17 cellular contexts compared by ENCODE assay signal in genomic region chr14:33668066-33668465, GRCh38.
DNase-seq lines count a peak whose midpoint lies in the region; TF ChIP-seq lines count a peak whose summit lies in the region.
"Had no signal": no experiment of that assay in that cellular context is flagged by ENCODE, and none has a peak within 500 bp of the region (broad histone marks: within the 10 kb centered on the region; RNA-seq: fewer than 3 reads in every experiment).

No MANE protein-coding gene starts in this region.

- no peaks in the 10 kb centered on the region for H3K9me3 ChIP-seq in GM23248 (ENCODE audit: low read depth)

- no peak overlapping the region for H3K9ac ChIP-seq in GM23248

- in situ Hi-C loops in GM23248 (cut with MboI), result no loop called here

- no peak overlapping the region for H3K4me2 ChIP-seq in GM23248 (ENCODE audit: unreplicated experiment)

- no peak overlapping the region for H2AFZ ChIP-seq in GM23248

- no peaks in the 10 kb centered on the region for H3K9me2 ChIP-seq in GM23248 (ENCODE audit: insufficient read depth)

- H3K4me3 ChIP-seq in GM23248, result no peak overlapping the region
- H3K4me3 ChIP-seq in fibroblast of mammary gland (ENCODE audit: control insufficient read depth, low read depth, low read length), result no peak overlapping the region

- H3K27me3 ChIP-seq in GM23248 (replicated peaks; ENCODE audit: insufficient read depth), result no peaks in the 10 kb centered on the region

- H3K4me1 ChIP-seq in GM23248 (ENCODE audit: insufficient read depth), result 0 out of 2 replicates have a peak, but pooled peaks cover 4% of the 10 kb centered on the region

- WGBS in GM23248 (ENCODE audit: low coverage in 1 of 2, low lambda C conversion rate in 2 of 2, missing lambda C conversion rate in 2 of 2), 2 experiments, result 66 to 72% methylated on average over 4 of the region's 4 CpGs

- H4K20me1 ChIP-seq in GM23248 (ENCODE audit: insufficient read depth), result no peaks in the 10 kb centered on the region

- DNase-seq in A172 (ENCODE audit: low spot score) (peak; percentile 47), GM23248 (peak; percentile 48), RPMI7951 (ENCODE audit: low read depth) (peak; percentile 46), fibroblast of mammary gland (ENCODE audit: low read depth) (peak; percentile 62), activated T-cell treated with anti-CD3 and anti-CD28 coated beads for 4 hours (no peak), medulla oblongata (ENCODE audit: extremely low spot score) (no peak), HPDE6-E6E7 (ENCODE audit: extremely low spot score) (no peak), OCI-M1 (lab: John Stamatoyannopoulos, UW) (no peak)
- DNase-seq: 8988T, C1 segment of cervical spinal cord, DMS79 treated with DMSO at 0.1 percent for 48 hours, H9, NCI-H1048, NCI-H1694, NCI-H524, SIG-M5 had no signal

- no peaks in the 10 kb centered on the region for H3K79me2 ChIP-seq in GM23248 (ENCODE audit: insufficient read depth)

- H3F3A ChIP-seq in GM23248 (ENCODE audit: insufficient read depth), result no peaks in the 10 kb centered on the region

- H3K27ac ChIP-seq in GM23248, result no peak overlapping the region
- H3K27ac ChIP-seq: HL-60 had no signal

- no peak for TF ChIP-seq CTCF in fibroblast of mammary gland (conservative IDR thresholded peaks at IDR 0.05; ENCODE audit: control insufficient read depth, insufficient read depth, low read depth, low read length)

- H3K36me3 ChIP-seq in GM23248 (ENCODE audit: low read depth), result no peaks in the 10 kb centered on the region

Comparison
In these comparisons a context has a peak if more than half of its experiments do, and no peak if none do; other contexts are left out.
1. DNase-seq: peak in A172 (single experiment), GM23248 (single experiment), RPMI7951 (single experiment) and fibroblast of mammary gland (single experiment); none in activated T-cell treated with anti-CD3 and anti-CD28 coated beads for 4 hours (single experiment), medulla oblongata (single experiment), HPDE6-E6E7 (single experiment) and OCI-M1 (single experiment).